1 cellular context compared by ENCODE assay signal in genomic region chr2:222860740-222861410, GRCh38.
A peak's percentile ranks its signal among the peaks of the same experiment; 100 is the strongest.
TF ChIP-seq lines count a peak whose summit lies in the region.

Gene ACSL3, plus strand, starts transcription at chr2:222861036. Its CDS starts 47,737 bp downstream, at chr2:222908773.

TF ChIP-seq in K562, 482 proteins besides CTCF, POLR2A, EP300 and RAD21 (continued from another document and continues in another):
- peak; percentile 66; the same call in 1 of the 2 replicates for TF ChIP-seq CTBP1 (IDR thresholded peaks at IDR 0.05; ENCODE audit: borderline replicate concordance)
- TF ChIP-seq ATF7 (IDR thresholded peaks at IDR 0.05) = peak; percentile 66
- peak; percentile 22; the same call in 1 of the 2 replicates for TF ChIP-seq ZNF263 (CRISPR knock-in tag; IDR thresholded peaks at IDR 0.05; ENCODE audit: borderline replicate concordance)
- TF ChIP-seq GABPB1 (CRISPR knock-in tag; IDR thresholded peaks at IDR 0.05) = 0 out of 2 replicates have a peak, but pooled peaks have one; percentile 30
- TF ChIP-seq USF2 (CRISPR knock-in tag; IDR thresholded peaks at IDR 0.05) = peak; percentile 84
- TF ChIP-seq RCOR1 (IDR thresholded peaks at IDR 0.05; ENCODE audit: borderline replicate concordance in 1 of 2, low read depth in 2 of 2, low read length in 2 of 2) = 0 out of 4 replicates have a peak, but pooled peaks of 1 of the 2 experiments have one; percentile 17
- no peak for TF ChIP-seq E2F3 (CRISPR knock-in tag; IDR thresholded peaks at IDR 0.05)
- TF ChIP-seq POLR2H (tag; IDR thresholded peaks at IDR 0.05; ENCODE audit: low read depth) = peak; percentile 83
- no peak for TF ChIP-seq ADNP (tag; IDR thresholded peaks at IDR 0.05)
- TF ChIP-seq GTF2E2 (tag; IDR thresholded peaks at IDR 0.05) = peak; percentile 64; the same call in 1 of the 2 replicates
- TF ChIP-seq ZSCAN29 (IDR thresholded peaks at IDR 0.05) = peak; percentile 98
- peak; percentile 51; the same call in 1 of the 2 replicates for TF ChIP-seq GATAD2B (IDR thresholded peaks at IDR 0.05; ENCODE audit: borderline replicate concordance)
- peak; percentile 100 for TF ChIP-seq NR1H2 (CRISPR knock-in tag; IDR thresholded peaks at IDR 0.05)
- TF ChIP-seq CREM (IDR thresholded peaks at IDR 0.05; ENCODE audit: low read depth) = peak; percentile 88
- peak; percentile 42; the same call in 1 of the 2 replicates for TF ChIP-seq CREB3L1 (IDR thresholded peaks at IDR 0.05; ENCODE audit: borderline replicate concordance, low read depth)
- TF ChIP-seq MAX (CRISPR knock-in tag; IDR thresholded peaks at IDR 0.05) = peak; percentile 55; the same call in 1 of the 2 replicates
- TF ChIP-seq ZNF655 (CRISPR knock-in tag; IDR thresholded peaks at IDR 0.05) = no peak
- 0 out of 2 replicates have a peak, but pooled peaks have one; percentile 38 for TF ChIP-seq GATAD2A (IDR thresholded peaks at IDR 0.05)
- peak; percentile 70 to 78; a peak in 3 of 4 replicates for TF ChIP-seq UBTF (IDR thresholded peaks at IDR 0.05; ENCODE audit: borderline replicate concordance in 1 of 2, low read depth in 2 of 2, low read length in 2 of 2)
- peak; percentile 54; the same call in 1 of the 2 replicates for TF ChIP-seq AFF4 (CRISPR knock-in tag; IDR thresholded peaks at IDR 0.05)
- peak; percentile 79 for TF ChIP-seq NCOR1 (IDR thresholded peaks at IDR 0.05)
- TF ChIP-seq SAP30 (IDR thresholded peaks at IDR 0.05; ENCODE audit: borderline replicate concordance, insufficient read depth, low read depth, low read length, poor library complexity, severe bottlenecking) = peak; percentile 82
- TF ChIP-seq ZNF282 (CRISPR knock-in tag; IDR thresholded peaks at IDR 0.05) = peak; percentile 37; the same call in 1 of the 2 replicates
- TF ChIP-seq TAF9B (IDR thresholded peaks at IDR 0.05; ENCODE audit: partially characterized antibody) = peak; percentile 74
- TF ChIP-seq SUPT5H (IDR thresholded peaks at IDR 0.05) = peak; percentile 93
- peak; percentile 89 for TF ChIP-seq POLR2B (IDR thresholded peaks at IDR 0.05; ENCODE audit: low read depth, partially characterized antibody)
- TF ChIP-seq NRF1 (conservative IDR thresholded peaks at IDR 0.05 in 1 of 2, IDR thresholded peaks at IDR 0.05 in 1 of 2) = peak; percentile 78 to 82
- peak; percentile 72 for TF ChIP-seq KLF16 (IDR thresholded peaks at IDR 0.05)
- TF ChIP-seq VEZF1 (CRISPR knock-in tag; IDR thresholded peaks at IDR 0.05) = peak; percentile 75
- TF ChIP-seq POLR2G (IDR thresholded peaks at IDR 0.05; ENCODE audit: low read depth, low read length) = peak; percentile 100
- TF ChIP-seq MAZ (CRISPR knock-in tag; conservative IDR thresholded peaks at IDR 0.05 in 1 of 2, IDR thresholded peaks at IDR 0.05 in 1 of 2) = peak in 1 of 2 experiments; percentile 67; a peak in 3 of 4 replicates
- TF ChIP-seq GTF2B (IDR thresholded peaks at IDR 0.05; ENCODE audit: extremely low read depth, insufficient read length) = peak; percentile 12
- peak; percentile 99 for TF ChIP-seq RBFOX2 (IDR thresholded peaks at IDR 0.05; ENCODE audit: low read depth, low read length)
- peak in 1 of 2 experiments; percentile 38; a peak in 1 of 4 replicates for TF ChIP-seq ZMIZ1 (IDR thresholded peaks at IDR 0.05; ENCODE audit: low read depth in 2 of 2, low read length in 2 of 2)
- no peak for TF ChIP-seq DLX4 (CRISPR knock-in tag; IDR thresholded peaks at IDR 0.05)
- TF ChIP-seq ZNF511 (CRISPR knock-in tag; IDR thresholded peaks at IDR 0.05) = no peak; the same call in 1 of the 2 replicates
- no peak for TF ChIP-seq ZBTB34 (CRISPR knock-in tag; IDR thresholded peaks at IDR 0.05)
- 0 out of 2 replicates have a peak, but pooled peaks have one; percentile 53 for TF ChIP-seq ATF1 (CRISPR knock-in tag; IDR thresholded peaks at IDR 0.05)
- TF ChIP-seq ATF1 (tag; IDR thresholded peaks at IDR 0.05) = peak; percentile 75
- TF ChIP-seq MBD2 (IDR thresholded peaks at IDR 0.05; ENCODE audit: borderline replicate concordance, low read depth) = peak; percentile 46; the same call in 1 of the 2 replicates
- peak; percentile 69 for TF ChIP-seq EGR1 (conservative IDR thresholded peaks at IDR 0.05)
- TF ChIP-seq RBBP5 (IDR thresholded peaks at IDR 0.05; ENCODE audit: borderline replicate concordance, insufficient read depth, low read length, poor library complexity, severe bottlenecking) = peak; percentile 90
- no peak for TF ChIP-seq CBX5 (IDR thresholded peaks at IDR 0.05; ENCODE audit: borderline replicate concordance, low read depth)
